Comparison of ENCODE assay signal across 1 cellular context in the genomic region with DNA sequence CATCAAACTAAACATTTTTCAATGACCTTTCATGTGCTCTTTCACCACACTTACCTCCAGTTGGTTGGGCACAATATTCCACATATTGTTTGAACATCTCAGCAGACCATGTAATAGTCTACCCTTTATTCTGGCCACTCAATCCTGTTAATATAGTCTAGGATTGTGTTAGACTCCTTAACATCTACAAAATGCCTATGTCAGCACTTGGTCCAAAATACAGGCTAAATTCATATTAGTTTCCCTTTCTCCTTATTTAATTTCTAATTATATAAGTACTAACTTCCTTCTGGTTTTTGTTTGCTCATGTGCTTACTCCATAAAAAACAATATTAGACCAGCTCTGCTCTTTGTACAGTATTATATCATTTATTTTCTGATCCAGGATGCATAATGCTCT.
TF ChIP-seq lines count a peak whose summit lies in the region.

No MANE protein-coding gene starts in this region.

TF ChIP-seq in K562, 482 proteins besides CTCF, POLR2A, EP300 and RAD21 (continued from another document):
- TF ChIP-seq, protein P1, sequence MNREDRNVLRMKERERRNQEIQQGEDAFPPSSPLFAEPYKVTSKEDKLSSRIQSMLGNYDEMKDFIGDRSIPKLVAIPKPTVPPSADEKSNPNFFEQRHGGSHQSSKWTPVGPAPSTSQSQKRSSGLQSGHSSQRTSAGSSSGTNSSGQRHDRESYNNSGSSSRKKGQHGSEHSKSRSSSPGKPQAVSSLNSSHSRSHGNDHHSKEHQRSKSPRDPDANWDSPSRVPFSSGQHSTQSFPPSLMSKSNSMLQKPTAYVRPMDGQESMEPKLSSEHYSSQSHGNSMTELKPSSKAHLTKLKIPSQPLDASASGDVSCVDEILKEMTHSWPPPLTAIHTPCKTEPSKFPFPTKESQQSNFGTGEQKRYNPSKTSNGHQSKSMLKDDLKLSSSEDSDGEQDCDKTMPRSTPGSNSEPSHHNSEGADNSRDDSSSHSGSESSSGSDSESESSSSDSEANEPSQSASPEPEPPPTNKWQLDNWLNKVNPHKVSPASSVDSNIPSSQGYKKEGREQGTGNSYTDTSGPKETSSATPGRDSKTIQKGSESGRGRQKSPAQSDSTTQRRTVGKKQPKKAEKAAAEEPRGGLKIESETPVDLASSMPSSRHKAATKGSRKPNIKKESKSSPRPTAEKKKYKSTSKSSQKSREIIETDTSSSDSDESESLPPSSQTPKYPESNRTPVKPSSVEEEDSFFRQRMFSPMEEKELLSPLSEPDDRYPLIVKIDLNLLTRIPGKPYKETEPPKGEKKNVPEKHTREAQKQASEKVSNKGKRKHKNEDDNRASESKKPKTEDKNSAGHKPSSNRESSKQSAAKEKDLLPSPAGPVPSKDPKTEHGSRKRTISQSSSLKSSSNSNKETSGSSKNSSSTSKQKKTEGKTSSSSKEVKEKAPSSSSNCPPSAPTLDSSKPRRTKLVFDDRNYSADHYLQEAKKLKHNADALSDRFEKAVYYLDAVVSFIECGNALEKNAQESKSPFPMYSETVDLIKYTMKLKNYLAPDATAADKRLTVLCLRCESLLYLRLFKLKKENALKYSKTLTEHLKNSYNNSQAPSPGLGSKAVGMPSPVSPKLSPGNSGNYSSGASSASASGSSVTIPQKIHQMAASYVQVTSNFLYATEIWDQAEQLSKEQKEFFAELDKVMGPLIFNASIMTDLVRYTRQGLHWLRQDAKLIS (CRISPR knock-in tag; IDR thresholded peaks at IDR 0.05) = no peak
- 0 out of 2 replicates have a peak, but pooled peaks have one; percentile 19 for TF ChIP-seq MAFF (IDR thresholded peaks at IDR 0.05; ENCODE audit: low read length)
- TF ChIP-seq CTBP1 (IDR thresholded peaks at IDR 0.05; ENCODE audit: borderline replicate concordance) = no peak
- no peak for TF ChIP-seq KLF13 (tag; IDR thresholded peaks at IDR 0.05; ENCODE audit: borderline replicate concordance, low read depth)
